Comparison of ENCODE assay signal across 8 cellular contexts in the genomic region with DNA sequence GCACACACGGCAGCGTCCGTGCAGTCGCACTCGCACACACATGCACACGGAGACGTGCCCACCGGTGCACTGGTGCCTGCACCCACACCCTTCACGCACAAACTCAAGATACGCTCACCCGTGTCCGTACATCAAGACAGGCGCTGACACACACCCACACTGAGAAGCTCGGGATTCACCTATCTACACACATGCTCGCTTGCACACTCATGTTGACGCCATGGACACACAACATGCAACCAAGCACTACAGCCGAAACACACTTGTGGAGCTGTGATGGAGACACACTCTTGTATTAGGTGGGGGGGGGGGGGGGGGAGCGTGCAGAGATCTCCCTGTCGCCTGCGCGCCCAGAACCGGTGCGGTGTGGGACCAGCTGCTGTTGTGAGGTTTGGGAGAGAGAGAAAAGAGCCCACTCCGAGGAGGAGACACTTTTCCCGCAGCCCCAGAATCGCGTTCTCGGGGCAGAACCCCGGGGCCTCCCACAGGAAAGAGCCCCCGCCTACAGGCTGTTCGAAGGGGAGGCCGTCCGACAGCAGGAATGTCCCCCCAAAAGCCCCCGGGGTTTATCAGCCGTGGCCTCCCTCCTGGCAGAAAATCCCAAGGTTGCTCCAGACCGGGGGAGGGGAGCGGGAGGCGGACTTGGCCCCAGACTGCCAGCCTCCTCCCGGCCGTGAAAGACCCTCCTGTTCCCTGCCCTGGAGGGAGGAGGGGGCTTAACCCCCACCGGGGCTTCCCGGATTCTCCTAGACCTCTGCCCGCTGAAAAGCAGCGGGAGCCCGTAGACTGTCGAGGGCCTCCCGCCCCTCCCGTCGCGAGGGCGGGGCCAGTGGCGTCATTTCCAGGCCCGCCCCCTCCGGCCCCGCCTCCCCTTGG. TPM values are rescaled to one million over a fixed set of nuclear protein-coding genes. Genes with fewer than 3 reads are reported as not detected.
DNase-seq lines count a peak whose midpoint lies in the region; ATAC-seq and TF ChIP-seq lines count a peak whose summit lies in the region.

No MANE protein-coding gene starts in this region.

- in situ Hi-C loops in Caki2 (cut with HindIII; ENCODE audit: low pct_unique_long_range_greater_than_20kb, low sequenced_read_pairs) = no loop called here

- H3K4me3 Mint-ChIP-seq in T-helper 17 cell = peak overlapping the region; percentile 95

- under 1% methylated on average over 55 of the region's 55 CpGs for WGBS in prostate gland
- WGBS in upper lobe of left lung, 2 donors = 0% methylated on average over 9 to 43 of the region's 55 CpGs

- H3K36me3 Mint-ChIP-seq in T-helper 17 cell (ENCODE audit: low read depth) = peaks cover 3% of the 10 kb centered on the region

- intact Hi-C loops in left ventricle myocardium superior (cut with micrococcal nuclease) (loop anchor here (10.0 kb wide), 1 partner anchor 190 kb away; no protein-coding TSS in a partner anchor), prostate gland (cut with DNase I) (loop anchor here (2.0 to 10.0 kb wide), 4 partner anchors 26 to 187 kb away; a partner anchor contains a TSS)

- peaks cover 48% of the 10 kb centered on the region for H3K4me1 Mint-ChIP-seq in T-helper 17 cell

- peaks cover 6% of the 10 kb centered on the region for H3K4me1 ChIP-seq in prostate gland (replicated peaks)
- H3K4me1 ChIP-seq in upper lobe of left lung = peaks cover 43 to 58% (median 49%) of the 10 kb centered on the region in 4 donors

- H3K27ac ChIP-seq in prostate gland (peak overlapping the region; percentile 97 to 98), upper lobe of left lung (peak overlapping the region; percentile 94 to 97 (median 96))

- H3K4me3 ChIP-seq in LNCaP clone FGC (ENCODE audit: low read depth, low read length) (peak overlapping the region; percentile 90), prostate gland (peak overlapping the region; percentile 66 to 80), upper lobe of left lung (peak overlapping the region; percentile 61 to 82 (median 68))

- TF ChIP-seq CTCF in LNCaP clone FGC (IDR thresholded peaks at IDR 0.05; ENCODE audit: control insufficient read depth, extremely low read depth, insufficient read depth) = no peak
- no peak for TF ChIP-seq CTCF in prostate gland (IDR thresholded peaks at IDR 0.05)
- TF ChIP-seq CTCF in upper lobe of left lung (IDR thresholded peaks at IDR 0.05) = peak in 1 of 6 experiments; percentile 16

- H3K27me3 ChIP-seq in prostate gland (replicated peaks; ENCODE audit: insufficient read depth) (no peaks in the 10 kb centered on the region), upper lobe of left lung (no peaks in the 10 kb centered on the region)

- TF ChIP-seq POLR2A in prostate gland (IDR thresholded peaks at IDR 0.05) (peak; percentile 94), upper lobe of left lung (IDR thresholded peaks at IDR 0.05) (peak in 3 of 4 donors; percentile 77 to 81 (median 77))

- peak; percentile 35 for ATAC-seq in GM21528 (IDR thresholded peaks at IDR 0.05; ENCODE audit: low FRiP score, unreplicated experiment)
- peak; percentile 42 for ATAC-seq in T-helper 17 cell
- peak; percentile 66 for ATAC-seq in left ventricle myocardium superior
- peak; percentile 83 to 87 for ATAC-seq in upper lobe of left lung (ENCODE audit: low FRiP score in 2 of 2)

- H3K36me3 ChIP-seq in prostate gland = no peaks in the 10 kb centered on the region
- H3K36me3 ChIP-seq in upper lobe of left lung = peaks cover 0 to 22% (median 18%) of the 10 kb centered on the region in 4 donors

- H3K9me3 ChIP-seq in T-helper 17 cell (ENCODE audit: control insufficient read depth, low read length, poor library complexity, severe bottlenecking) (no peaks in the 10 kb centered on the region), prostate gland (no peaks in the 10 kb centered on the region), upper lobe of left lung (no peaks in the 10 kb centered on the region)

- DNase-seq in Caki2 (ENCODE audit: low read depth) = peak; percentile 85
- DNase-seq in LNCaP clone FGC (ENCODE audit: low read depth) = peak; percentile 32
- DNase-seq in T-helper 17 cell = peak; percentile 93 to 94 (median 94)
- peak; percentile 79 for DNase-seq in amniotic stem cell (lab: John Stamatoyannopoulos, UW)
- DNase-seq in left ventricle myocardium superior = peak; percentile 93
- DNase-seq in prostate gland (ENCODE audit: low spot score) = peak; percentile 89
- peak; percentile 93 to 98 for DNase-seq in upper lobe of left lung

- TF ChIP-seq EP300 in upper lobe of left lung (IDR thresholded peaks at IDR 0.05) = peak in 2 of 4 donors; percentile 48 to 77

- H3K27ac Mint-ChIP-seq in T-helper 17 cell = peak overlapping the region; percentile 99

- no peaks in the 10 kb centered on the region for H3K27me3 Mint-ChIP-seq in T-helper 17 cell

RNA-seq across cellular contexts. Expression of a gene that starts 0.5 kb away (rescaled TPM):
- total RNA-seq in Caki2 (2014; rRNA removed; shearing (Covaris generic); ENCODE audit: low replicate concordance) = 47.8 and 50.8 TPM in 2 replicates
- total RNA-seq in T-helper 17 cell = 100 to 1,000 TPM; 364 to 390 TPM
- total RNA-seq in left ventricle myocardium superior = 11.3 TPM
- total RNA-seq in prostate gland = 10 to 100 TPM; 22.5 to 40.4 TPM
- 10 to 100 TPM; 31.2 to 67.6 (median 41.2) TPM for total RNA-seq in upper lobe of left lung

RNA-seq across cellular contexts. Expression of a gene that starts 23.5 kb away (rescaled TPM):
- 0.78 and 0.87 TPM in 2 replicates for total RNA-seq in Caki2 (2014; rRNA removed; shearing (Covaris generic); ENCODE audit: low replicate concordance)
- total RNA-seq in T-helper 17 cell (1 to 10 TPM; 2.9 to 5.1 TPM), left ventricle myocardium superior (0.50 TPM), prostate gland (10 to 100 TPM in 1 of 2 donors, 1 to 10 TPM in 1; 1.0 to 10.9 TPM), upper lobe of left lung (10 to 100 TPM in 2 of 6 donors, 1 to 10 TPM in 4; 1.1 to 28.3 (median 3.5) TPM)

RNA-seq across cellular contexts. Expression of a gene that starts 25.6 kb away (rescaled TPM):
- 18.6 and 28.2 TPM in 2 replicates for total RNA-seq in Caki2 (2014; rRNA removed; shearing (Covaris generic); ENCODE audit: low replicate concordance)
- total RNA-seq in T-helper 17 cell (10 to 100 TPM in 1 of 2 donors, 1 to 10 TPM in 1; 9.9 to 14.2 TPM), left ventricle myocardium superior (9.1 TPM), prostate gland (10 to 100 TPM; 22.2 to 36.3 TPM), upper lobe of left lung (10 to 100 TPM; 18.5 to 70.2 (median 26.8) TPM)

RNA-seq across cellular contexts. Expression of a gene that starts 37.3 kb away (rescaled TPM):
- total RNA-seq in Caki2 (2014; rRNA removed; shearing (Covaris generic); ENCODE audit: low replicate concordance) = 179 and 231 TPM in 2 replicates
- total RNA-seq in T-helper 17 cell (10 to 100 TPM; 27.4 to 30.7 TPM), left ventricle myocardium superior (78.3 TPM), prostate gland (10 to 100 TPM; 70.2 to 81.7 TPM), upper lobe of left lung (10 to 100 TPM; 33.1 to 67.1 (median 46.5) TPM)

RNA-seq across cellular contexts. Expression of a gene that starts 56.3 kb away (rescaled TPM):
- not detected in 2 replicates for total RNA-seq in Caki2 (2014; rRNA removed; shearing (Covaris generic); ENCODE audit: low replicate concordance)
- total RNA-seq in T-helper 17 cell = under 1 TPM in 1 of 2 donors, not detected in 1; 0.50 TPM
- not detected for total RNA-seq in left ventricle myocardium superior
- total RNA-seq in prostate gland = 1 to 10 TPM in 1 of 2 donors, under 1 TPM in 1; 0.85 to 3.7 TPM
- total RNA-seq in upper lobe of left lung = 10 to 100 TPM in 5 of 6 donors, 1 to 10 TPM in 1; 5.9 to 27.5 (median 15.1) TPM

Comparison
In these comparisons a context has a peak if more than half of its experiments do, and no peak if none do; other contexts are left out.
1. Peak in every context shown above with its lines: DNase-seq, ATAC-seq, H3K4me3 ChIP-seq and H3K27ac ChIP-seq.
2. DNase-seq: peak in every context shown above with its lines; median percentile 96 in upper lobe of left lung; 94 in T-helper 17 cell; 93 in left ventricle myocardium superior; 89 in prostate gland; 85 in Caki2; 79 in amniotic stem cell; 32 in LNCaP clone FGC.
3. ATAC-seq: peak in every context shown above with its lines; median percentile 85 in upper lobe of left lung; 66 in left ventricle myocardium superior; 42 in T-helper 17 cell; 35 in GM21528.